In genomic region chr4:78347527-78347926, GRCh38 we compare ENCODE assay signal across 35 cellular contexts.
"Had no signal": no experiment of that assay in that cellular context is flagged by ENCODE, and none has a peak within 500 bp of the region (broad histone marks: within the 10 kb centered on the region; RNA-seq: fewer than 3 reads in every experiment).

No MANE protein-coding gene starts in this region.

- H3K9me3 ChIP-seq: MG63 had no signal

- H3K36me3 ChIP-seq: MG63 had no signal

- H3K4me3 ChIP-seq: MG63 had no signal

- DNase-seq: Karpas-422, Kasumi-1, MG63, MM.1S, MV-4-11, NCI-H1048, NCI-H1092, NCI-H1105, NCI-H1105 treated with DMSO at 0.1 percent for 48 hours, NCI-H1417, NCI-H1417 treated with DMSO at 0.1 percent for 48 hours, NCI-H1436, NCI-H1436 treated with DMSO at 0.1 percent for 48 hours, NCI-H146, NCI-H1694, NCI-H1694 treated with DMSO at 0.1 percent for 48 hours, NCI-H187, NCI-H187 treated with DMSO at 0.1 percent for 48 hours, NCI-H1930, NCI-H2029, NCI-H2029 treated with DMSO at 0.1 percent for 48 hours, NCI-H2081, NCI-H2081 treated with DMSO at 0.1 percent for 48 hours, NCI-H2107, NCI-H2171, NCI-H2171 treated with DMSO at 0.1 percent for 48 hours, NCI-H2227 treated with DMSO at 0.1 percent for 48 hours, NCI-H226, NCI-H345, NCI-H446, NCI-H446 treated with DMSO at 0.1 percent for 48 hours, NCI-H510A, NCI-H510A treated with DMSO at 0.1 percent for 48 hours, NCI-H524, NCI-H524 treated with DMSO at 0.1 percent for 48 hours had no signal

- H3K27me3 ChIP-seq: MG63 had no signal
